In genomic region chr9:98045234-98046160, GRCh38 we compare ENCODE assay signal across 1 cellular context.
TF ChIP-seq lines count a peak whose summit lies in the region.

No MANE protein-coding gene starts in this region.

TF ChIP-seq in HepG2, 621 proteins besides CTCF, POLR2A, EP300 and RAD21 (continued from another document):
- TF ChIP-seq SRF (IDR thresholded peaks at IDR 0.05; ENCODE audit: low read depth, low read length): no peak
- no peak for TF ChIP-seq DZIP1 (CRISPR knock-in tag; IDR thresholded peaks at IDR 0.05)
- TF ChIP-seq NCOA2 (CRISPR knock-in tag; IDR thresholded peaks at IDR 0.05): no peak
- TF ChIP-seq KAT8 (CRISPR knock-in tag; IDR thresholded peaks at IDR 0.05): peak; percentile 21; the same call in 1 of the 2 replicates
- TF ChIP-seq MXI1 (IDR thresholded peaks at IDR 0.05; ENCODE audit: borderline replicate concordance, low read depth, low read length): peak; percentile 26; the same call in 1 of the 3 replicates
- TF ChIP-seq BRCA1 (CRISPR knock-in tag; IDR thresholded peaks at IDR 0.05): no peak
- TF ChIP-seq U2AF2 (IDR thresholded peaks at IDR 0.05; ENCODE audit: low read depth, low read length): no peak
- no peak for TF ChIP-seq TRIM22 (IDR thresholded peaks at IDR 0.05)
- peak; percentile 80 for TF ChIP-seq SAP130 (CRISPR knock-in tag; IDR thresholded peaks at IDR 0.05; ENCODE audit: low read depth)
- TF ChIP-seq MED1 (CRISPR knock-in tag; IDR thresholded peaks at IDR 0.05): 0 out of 2 replicates have a peak, but pooled peaks have one; percentile 24
- peak; percentile 72 for TF ChIP-seq DMAP1 (CRISPR knock-in tag; IDR thresholded peaks at IDR 0.05)
- no peak for TF ChIP-seq ZNF337 (CRISPR knock-in tag; IDR thresholded peaks at IDR 0.05; ENCODE audit: borderline replicate concordance, low read depth)
- peak; percentile 34; the same call in 1 of the 2 replicates for TF ChIP-seq ZNF574 (CRISPR knock-in tag; IDR thresholded peaks at IDR 0.05)
- no peak for TF ChIP-seq MYPOP (CRISPR knock-in tag; IDR thresholded peaks at IDR 0.05)
- no peak for TF ChIP-seq NFIC (IDR thresholded peaks at IDR 0.05; ENCODE audit: low read length)
- peak; percentile 67 for TF ChIP-seq CREB1 (IDR thresholded peaks at IDR 0.05)
- peak; percentile 26; the same call in 1 of the 2 replicates for TF ChIP-seq CREB1 (CRISPR knock-in tag; IDR thresholded peaks at IDR 0.05)
- TF ChIP-seq POLR2G (IDR thresholded peaks at IDR 0.05; ENCODE audit: low read depth, low read length): peak; percentile 86
- TF ChIP-seq ZSCAN5A (CRISPR knock-in tag; IDR thresholded peaks at IDR 0.05; ENCODE audit: borderline replicate concordance): no peak
- TF ChIP-seq ZNF598 (CRISPR knock-in tag; IDR thresholded peaks at IDR 0.05; ENCODE audit: borderline replicate concordance): no peak
- TF ChIP-seq ZNF674 (CRISPR knock-in tag; IDR thresholded peaks at IDR 0.05; ENCODE audit: low read depth): no peak
- TF ChIP-seq ESRRA (CRISPR knock-in tag; IDR thresholded peaks at IDR 0.05; ENCODE audit: low read depth): peak; percentile 21; the same call in 1 of the 2 replicates
- TF ChIP-seq ZNF562 (CRISPR knock-in tag; IDR thresholded peaks at IDR 0.05; ENCODE audit: borderline replicate concordance): no peak
- TF ChIP-seq FOXK1 (CRISPR knock-in tag; IDR thresholded peaks at IDR 0.05; ENCODE audit: borderline replicate concordance, low read depth): peak; percentile 27; the same call in 1 of the 2 replicates
- no peak for TF ChIP-seq BHLHE40 (IDR thresholded peaks at IDR 0.05; ENCODE audit: low read length)
- TF ChIP-seq HNRNPUL1 (IDR thresholded peaks at IDR 0.05; ENCODE audit: low read depth, low read length): no peak
- no peak for TF ChIP-seq ZFX (CRISPR knock-in tag; IDR thresholded peaks at IDR 0.05; ENCODE audit: low read depth)
- TF ChIP-seq ZNF883 (CRISPR knock-in tag; IDR thresholded peaks at IDR 0.05; ENCODE audit: not compliant biosample characterization): no peak
- no peak for TF ChIP-seq PAXIP1 (CRISPR knock-in tag; conservative IDR thresholded peaks at IDR 0.05)
